Comparison of ENCODE assay signal across 10 cellular contexts in the genomic region with DNA sequence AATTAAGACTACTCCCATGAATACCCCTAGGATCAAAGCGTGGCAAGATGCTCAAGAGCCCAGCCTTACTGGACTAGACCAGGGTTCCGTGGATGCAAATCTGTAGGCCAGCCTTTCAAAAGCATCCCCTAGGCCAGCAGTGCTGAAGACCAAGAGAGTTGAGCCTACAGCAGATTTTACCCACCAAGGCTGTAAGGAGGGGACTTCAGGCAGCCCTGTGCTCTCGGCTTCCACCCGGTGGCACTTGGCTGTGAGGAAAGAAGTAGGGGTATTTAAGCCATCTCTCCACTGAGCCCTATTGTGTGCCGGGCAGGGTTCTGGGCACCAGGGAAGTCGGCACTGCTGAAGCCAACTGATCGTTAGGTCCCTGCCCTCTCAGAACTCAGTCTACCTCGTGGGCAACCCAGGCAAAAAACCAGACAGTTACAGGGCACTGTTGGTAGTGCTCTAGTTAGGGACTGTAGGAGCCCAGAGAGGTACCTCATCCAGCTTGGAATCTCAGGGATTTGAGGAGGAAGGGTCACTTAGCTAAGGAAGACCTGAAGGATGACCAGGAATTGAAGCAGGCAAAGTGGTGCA. TPM values are rescaled to one million over a fixed set of nuclear protein-coding genes. Genes with fewer than 3 reads are reported as not detected.
DNase-seq lines count a peak whose midpoint lies in the region; ATAC-seq, FAIRE-seq and TF ChIP-seq lines count a peak whose summit lies in the region.
"Had no signal": no experiment of that assay in that cellular context is flagged by ENCODE, and none has a peak within 500 bp of the region (broad histone marks: within the 10 kb centered on the region; RNA-seq: fewer than 3 reads in every experiment).

No MANE protein-coding gene starts in this region.

- TF ChIP-seq CTCF in natural killer cell (IDR thresholded peaks at IDR 0.05) = no peak
- no peak for TF ChIP-seq CTCF in progenitor cell of endocrine pancreas (IDR thresholded peaks at IDR 0.05; ENCODE audit: unreplicated experiment)
- no peak for TF ChIP-seq CTCF in GM13976 (IDR thresholded peaks at IDR 0.05; ENCODE audit: borderline replicate concordance, control extremely low read depth, extremely low read depth, insufficient read depth, missing control alignments)

- H3K4me3 ChIP-seq in small intestine (ENCODE audit: low read depth in 1 of 2, low read length in 2 of 2) = no peak overlapping the region
- H3K4me3 ChIP-seq: prostate gland had no signal

- H3K27me3 ChIP-seq in small intestine (ENCODE audit: control insufficient read depth in 2 of 2, insufficient read depth in 2 of 2, low read length in 2 of 2) = no peaks in the 10 kb centered on the region

- in situ Hi-C loops in GM13976 (cut with MboI; ENCODE audit: low sequenced_read_pairs, unreplicated experiment) = no loop called here

- H3K36me3 ChIP-seq in small intestine (ENCODE audit: control insufficient read depth in 2 of 2, insufficient read depth in 2 of 2, low read length in 2 of 2) = peaks cover 6 to 8% of the 10 kb centered on the region in 2 donors

- H3K4me1 Mint-ChIP-seq in natural killer cell = peaks cover 31 to 71% of the 10 kb centered on the region in 2 donors
- peaks cover 40 to 55% of the 10 kb centered on the region in 2 donors for H3K4me1 Mint-ChIP-seq in natural killer cell treated with Interleukin-12 subunit alpha and Interleukin-12 subunit beta and Interleukin-15 and Interleukin-18, amount 100 ng/mL, for 72 hours (ENCODE audit: low read depth in 2 of 2)
- peaks cover 63% of the 10 kb centered on the region for H3K4me1 Mint-ChIP-seq in activated naive CD8-positive, alpha-beta T cell treated with anti-CD3 and anti-CD28 coated beads, Interleukin-2, amount 10 ng/mL, durations not matched to agents 7 days and 5 days
- no peaks in the 10 kb centered on the region for H3K4me1 Mint-ChIP-seq in progenitor cell of endocrine pancreas (ENCODE audit: low read depth)

- no peaks in the 10 kb centered on the region for H3K4me1 ChIP-seq in small intestine (ENCODE audit: control insufficient read depth in 2 of 2, insufficient read depth in 1 of 2, low read depth in 1 of 2, low read length in 1 of 2)
- H3K4me1 ChIP-seq: prostate gland had no signal

- H3K36me3 Mint-ChIP-seq in natural killer cell (no peaks in the 10 kb centered on the region), progenitor cell of endocrine pancreas (ENCODE audit: insufficient read depth) (peaks cover 8% of the 10 kb centered on the region)
- H3K36me3 Mint-ChIP-seq in natural killer cell treated with Interleukin-12 subunit alpha and Interleukin-12 subunit beta and Interleukin-15 and Interleukin-18, amount 100 ng/mL, for 72 hours = peaks cover 8% of the 10 kb centered on the region
- H3K36me3 Mint-ChIP-seq in activated naive CD8-positive, alpha-beta T cell treated with anti-CD3 and anti-CD28 coated beads, Interleukin-2, amount 10 ng/mL, durations not matched to agents 7 days and 5 days = peaks cover 26% of the 10 kb centered on the region

- DNase-seq in natural killer cell (no peak), mesenteric fat pad (ENCODE audit: low spot score) (peak; percentile 65), progenitor cell of endocrine pancreas (ENCODE audit: low spot score, unreplicated experiment) (no peak), GM13976 (ENCODE audit: low spot score) (no peak), NCI-H226 (no peak), small intestine (no peak)
- DNase-seq in natural killer cell treated with Interleukin-12 subunit alpha and Interleukin-12 subunit beta and Interleukin-15 and Interleukin-18, amount 100 ng/mL, for 72 hours (ENCODE audit: low spot score) = no peak
- no peak for DNase-seq in activated naive CD8-positive, alpha-beta T cell treated with anti-CD3 and anti-CD28 coated beads, Interleukin-2, amount 10 ng/mL, durations not matched to agents 7 days and 5 days

- POLR2A ChIA-PET in activated naive CD8-positive, alpha-beta T cell treated with anti-CD3 and anti-CD28 coated beads, Interleukin-2, amount 10 ng/mL, durations not matched to agents 7 days and 5 days (lab: Charles Lee) = interaction anchor here (0.5 to 5.2 kb wide), 14 partner anchors 8 to 135 kb away, joined by 3 to 60 read pairs (median 6); a partner anchor contains a TSS

- ATAC-seq in natural killer cell = no peak
- no peak for ATAC-seq in natural killer cell treated with Interleukin-12 subunit alpha and Interleukin-12 subunit beta and Interleukin-15 and Interleukin-18, amount 100 ng/mL, for 72 hours
- no peak for ATAC-seq in activated naive CD8-positive, alpha-beta T cell treated with anti-CD3 and anti-CD28 coated beads, Interleukin-2, amount 10 ng/mL, durations not matched to agents 7 days and 5 days (ENCODE audit: low read depth)

- no peak for FAIRE-seq in small intestine (lab: Jason Lieb, UNC)

- intact Hi-C loops in natural killer cell (cut with micrococcal nuclease) = loop anchor here (1.0 kb wide), 2 partner anchors 40 to 101 kb away; no protein-coding TSS in a partner anchor

- no peak overlapping the region for H3K27ac ChIP-seq in small intestine (ENCODE audit: low read depth in 1 of 2, low read length in 1 of 2)
- H3K27ac ChIP-seq: prostate gland had no signal

- H3K4me3 Mint-ChIP-seq in natural killer cell (peak overlapping the region; percentile 17), progenitor cell of endocrine pancreas (ENCODE audit: low read depth) (no peak overlapping the region)
- H3K4me3 Mint-ChIP-seq in natural killer cell treated with Interleukin-12 subunit alpha and Interleukin-12 subunit beta and Interleukin-15 and Interleukin-18, amount 100 ng/mL, for 72 hours = no peak overlapping the region
- H3K4me3 Mint-ChIP-seq in activated naive CD8-positive, alpha-beta T cell treated with anti-CD3 and anti-CD28 coated beads, Interleukin-2, amount 10 ng/mL, durations not matched to agents 7 days and 5 days = no peak overlapping the region
- H3K4me3 Mint-ChIP-seq: mesothelial cell of epicardium had no signal

- no peaks in the 10 kb centered on the region for H3K27me3 Mint-ChIP-seq in natural killer cell (ENCODE audit: low read depth in 2 of 2)
- H3K27me3 Mint-ChIP-seq in natural killer cell treated with Interleukin-12 subunit alpha and Interleukin-12 subunit beta and Interleukin-15 and Interleukin-18, amount 100 ng/mL, for 72 hours = peaks cover 7% of the 10 kb centered on the region in 2 donors
- H3K27me3 Mint-ChIP-seq in activated naive CD8-positive, alpha-beta T cell treated with anti-CD3 and anti-CD28 coated beads, Interleukin-2, amount 10 ng/mL, durations not matched to agents 7 days and 5 days = no peaks in the 10 kb centered on the region
- H3K27me3 Mint-ChIP-seq in progenitor cell of endocrine pancreas = no peaks in the 10 kb centered on the region

- H3K27ac Mint-ChIP-seq in natural killer cell = peak overlapping the region; percentile 98
- H3K27ac Mint-ChIP-seq in natural killer cell treated with Interleukin-12 subunit alpha and Interleukin-12 subunit beta and Interleukin-15 and Interleukin-18, amount 100 ng/mL, for 72 hours = no peak overlapping the region
- peak overlapping the region; percentile 80 for H3K27ac Mint-ChIP-seq in activated naive CD8-positive, alpha-beta T cell treated with anti-CD3 and anti-CD28 coated beads, Interleukin-2, amount 10 ng/mL, durations not matched to agents 7 days and 5 days
- H3K27ac Mint-ChIP-seq in progenitor cell of endocrine pancreas = no peak overlapping the region

- H3K9me3 ChIP-seq in small intestine (ENCODE audit: control insufficient read depth, low read depth) = no peaks in the 10 kb centered on the region
- H3K9me3 ChIP-seq: prostate gland had no signal

- H3K9me3 Mint-ChIP-seq in natural killer cell (no peaks in the 10 kb centered on the region), progenitor cell of endocrine pancreas (ENCODE audit: low read depth) (no peaks in the 10 kb centered on the region)
- no peaks in the 10 kb centered on the region for H3K9me3 Mint-ChIP-seq in natural killer cell treated with Interleukin-12 subunit alpha and Interleukin-12 subunit beta and Interleukin-15 and Interleukin-18, amount 100 ng/mL, for 72 hours
- no peaks in the 10 kb centered on the region for H3K9me3 Mint-ChIP-seq in activated naive CD8-positive, alpha-beta T cell treated with anti-CD3 and anti-CD28 coated beads, Interleukin-2, amount 10 ng/mL, durations not matched to agents 7 days and 5 days
- H3K9me3 Mint-ChIP-seq: mesothelial cell of epicardium had no signal

- WGBS in small intestine, 3 donors = 84 to 91% (median 84%) methylated on average over 8 of the region's 8 CpGs

RNA-seq across cellular contexts. Expression of a gene that starts 25.5 kb away (rescaled TPM):
- 100 to 1,000 TPM in 2 of 3 donors, 10 to 100 TPM in 1; 97.7 to 203 (median 158) TPM for total RNA-seq in natural killer cell
- total RNA-seq in natural killer cell treated with Interleukin-12 subunit alpha and Interleukin-12 subunit beta and Interleukin-15 and Interleukin-18, amount 100 ng/mL, for 72 hours = 1 to 10 TPM; 2.6 to 6.1 TPM
- total RNA-seq in activated naive CD8-positive, alpha-beta T cell treated with anti-CD3 and anti-CD28 coated beads, Interleukin-2, amount 10 ng/mL, durations not matched to agents 7 days and 5 days = 100 to 1,000 TPM; 283 to 315 TPM
- 3.9 TPM for total RNA-seq in mesenteric fat pad
- total RNA-seq in progenitor cell of endocrine pancreas = 14.4 and 16.6 TPM in 2 replicates
- 10 to 100 TPM; 11.3 to 13.3 (median 11.4) TPM for polyA plus RNA-seq in small intestine

RNA-seq across cellular contexts. Expression of a gene that starts 36.8 kb away (rescaled TPM):
- total RNA-seq in natural killer cell (100 to 1,000 TPM; 301 to 338 (median 315) TPM), mesenteric fat pad (288 TPM), progenitor cell of endocrine pancreas (339 and 358 TPM in 2 replicates)
- 100 to 1,000 TPM; 162 to 210 TPM for total RNA-seq in natural killer cell treated with Interleukin-12 subunit alpha and Interleukin-12 subunit beta and Interleukin-15 and Interleukin-18, amount 100 ng/mL, for 72 hours
- total RNA-seq in activated naive CD8-positive, alpha-beta T cell treated with anti-CD3 and anti-CD28 coated beads, Interleukin-2, amount 10 ng/mL, durations not matched to agents 7 days and 5 days = 100 to 1,000 TPM; 193 to 206 TPM
- 100 to 1,000 TPM; 476 to 538 (median 497) TPM for polyA plus RNA-seq in small intestine

Comparison
In these comparisons a context has a peak if more than half of its experiments do, and no peak if none do; other contexts are left out.
1. H3K27ac Mint-ChIP-seq: peak in natural killer cell (2 of 2) and activated naive CD8-positive, alpha-beta T cell treated with anti-CD3 and anti-CD28 coated beads, Interleukin-2, amount 10 ng/mL, durations not matched to agents 7 days and 5 days (single experiment); none in natural killer cell treated with Interleukin-12 subunit alpha and Interleukin-12 subunit beta and Interleukin-15 and Interleukin-18, amount 100 ng/mL, for 72 hours (0 of 2) and progenitor cell of endocrine pancreas (single experiment).